8 cellular contexts compared by ENCODE assay signal in genomic region chr21:45540601-45540970, GRCh38. TPM values are rescaled to one million over a fixed set of nuclear protein-coding genes. Genes with fewer than 3 reads are reported as not detected.
DNase-seq lines count a peak whose midpoint lies in the region; ATAC-seq and TF ChIP-seq lines count a peak whose summit lies in the region.
"Had no signal": no experiment of that assay in that cellular context is flagged by ENCODE, and none has a peak within 500 bp of the region (broad histone marks: within the 10 kb centered on the region; RNA-seq: fewer than 3 reads in every experiment).

No MANE protein-coding gene starts in this region.

- no TSS peak for BruUV-seq in Panc1 (replicated peaks; lab: Mats Ljungman, UMichigan)

- peaks cover 11% of the 10 kb centered on the region for H3K4me1 ChIP-seq in Panc1 (ENCODE audit: control insufficient read depth, insufficient read depth, low read length)
- H3K4me1 ChIP-seq: parathyroid adenoma had no signal

- H3K9me3 ChIP-seq in Panc1 (ENCODE audit: control insufficient read depth, insufficient read depth, low read depth, low read length) = no peaks in the 10 kb centered on the region

- no peak for ATAC-seq in Panc1
- no peak for ATAC-seq in sciatic nerve
- no peak for ATAC-seq in GM19351 (IDR thresholded peaks at IDR 0.05; ENCODE audit: unreplicated experiment)
- ATAC-seq in GM19455 (IDR thresholded peaks at IDR 0.05; ENCODE audit: unreplicated experiment) = no peak

- POLR2A ChIA-PET in Panc1 (lab: Charles Lee) = no interaction called here

- H3K27me3 ChIP-seq in Panc1 (ENCODE audit: control insufficient read depth, insufficient read depth, low read length) = no peaks in the 10 kb centered on the region

- peak overlapping the region; percentile 67 for H3K4me3 ChIP-seq in GM12875 (ENCODE audit: low read depth, low read length)
- H3K4me3 ChIP-seq in Panc1 (ENCODE audit: low read depth in 2 of 2, low read length in 2 of 2) = peak overlapping the region; percentile 51 to 60; a peak in 3 of 4 replicates

- H3K27ac ChIP-seq in Panc1 (ENCODE audit: low read length) = no peak overlapping the region; the same call in 1 of the 2 replicates
- H3K27ac ChIP-seq: parathyroid adenoma had no signal

- intact Hi-C loops in Panc1 (cut with micrococcal nuclease; ENCODE audit: unreplicated experiment) (no loop called here), sciatic nerve (cut with DNase I) (no loop called here)

- in situ Hi-C loops in Panc1 (cut with HindIII; ENCODE audit: low pct_unique_long_range_greater_than_20kb, low sequenced_read_pairs) = no loop called here

- H3K36me3 ChIP-seq in Panc1 (ENCODE audit: control insufficient read depth, insufficient read depth, low read length) = peaks cover 3% of the 10 kb centered on the region; the same call in 1 of the 2 replicates

- TF ChIP-seq CTCF in GM12875 (IDR thresholded peaks at IDR 0.05; ENCODE audit: borderline replicate concordance, insufficient read depth, low read depth, low read length) = no peak
- no peak for TF ChIP-seq CTCF in Panc1 (IDR thresholded peaks at IDR 0.05)

- CTCF ChIA-PET in Panc1 (lab: Charles Lee) = no interaction called here

- DNase-seq in Panc1 (ENCODE audit: low read depth, low spot score) (no peak), sciatic nerve (ENCODE audit: low spot score) (peak; percentile 53), NCI-H510A treated with DMSO at 0.1 percent for 48 hours (lab: John Stamatoyannopoulos, UW) (no peak)
- peak; percentile 1 for DNase-seq in effector CD4-positive, alpha-beta T cell

RNA-seq across cellular contexts. Expression of gene SLC19A1, which starts 1.7 kb away (rescaled TPM):
- 24.5 TPM for total RNA-seq in Panc1 (2021; ENCODE audit: unreplicated experiment)
- polyA plus RNA-seq in Panc1 (2012; ENCODE audit: insufficient read length) = 43.5 TPM
- total RNA-seq in sciatic nerve = 10.2 TPM

Comparison
In these comparisons a context has a peak if more than half of its experiments do, and no peak if none do; other contexts are left out.
1. DNase-seq: peak in effector CD4-positive, alpha-beta T cell (single experiment) and sciatic nerve (single experiment); none in Panc1 (single experiment) and NCI-H510A treated with DMSO at 0.1 percent for 48 hours (single experiment).